Comparison of ENCODE assay signal across 8 cellular contexts in the genomic region with DNA sequence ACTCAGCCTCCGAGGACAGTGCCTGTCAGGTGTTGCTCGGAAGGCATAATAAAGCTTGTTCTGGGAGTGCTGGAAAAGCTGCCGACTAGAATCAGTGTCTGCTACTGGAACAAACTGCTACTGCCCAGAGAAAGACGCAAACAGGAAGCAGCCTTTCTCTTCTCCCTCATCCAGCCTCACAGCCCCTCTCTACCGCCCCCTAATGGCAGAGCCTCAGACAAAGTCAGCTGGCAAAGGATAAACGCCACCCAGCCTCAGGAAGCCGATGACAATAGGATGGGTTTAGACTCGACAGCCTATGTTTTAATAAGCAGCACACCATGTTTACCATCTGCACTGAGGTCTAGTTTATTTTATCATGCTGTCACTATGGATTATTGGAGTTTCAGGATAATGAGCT.
A peak's percentile ranks its signal among the peaks of the same experiment; 100 is the strongest.
DNase-seq lines count a peak whose midpoint lies in the region; ATAC-seq, FAIRE-seq and TF ChIP-seq lines count a peak whose summit lies in the region.

No MANE protein-coding gene starts in this region.

- H3K36me3 ChIP-seq in brain microvascular endothelial cell (replicated peaks) = no peaks in the 10 kb centered on the region

- DNase-seq in EH (ENCODE audit: low read depth) (peak; percentile 22), HuH-7 (ENCODE audit: low spot score) (peak; percentile 80), brain microvascular endothelial cell (no peak), medulla oblongata (ENCODE audit: extremely low spot score) (peak; percentile 30), RCC 7860 (ENCODE audit: low spot score) (no peak), omental fat pad (ENCODE audit: low spot score) (no peak)

- no peak for FAIRE-seq in RCC 7860 (lab: Jason Lieb, UNC)

- no peak for ATAC-seq in HG02610 (IDR thresholded peaks at IDR 0.05; ENCODE audit: unreplicated experiment)
- ATAC-seq in HG03354 (IDR thresholded peaks at IDR 0.05; ENCODE audit: poor library complexity, severe bottlenecking, unreplicated experiment) = no peak
- no peak for ATAC-seq in omental fat pad (ENCODE audit: low FRiP score)

- no peak overlapping the region for H3K27ac ChIP-seq in brain microvascular endothelial cell

- TF ChIP-seq CTCF in brain microvascular endothelial cell (IDR thresholded peaks at IDR 0.05; ENCODE audit: low read depth, low read length, missing control alignments) = peak; percentile 67
- TF ChIP-seq CTCF in omental fat pad (IDR thresholded peaks at IDR 0.05) = no peak

- H3K27me3 ChIP-seq in brain microvascular endothelial cell (replicated peaks) = no peaks in the 10 kb centered on the region

- in situ Hi-C loops in brain microvascular endothelial cell (cut with HindIII; ENCODE audit: low pct_ligation_motif_present, low sequenced_read_pairs) = no loop called here

- H3K4me3 ChIP-seq in brain microvascular endothelial cell (ENCODE audit: low read depth, low read length) = no peak overlapping the region

Comparison
In these comparisons a context has a peak if more than half of its experiments do, and no peak if none do; other contexts are left out.
1. DNase-seq: peak in EH (single experiment), HuH-7 (single experiment) and medulla oblongata (single experiment); none in brain microvascular endothelial cell (single experiment), RCC 7860 (single experiment) and omental fat pad (single experiment).